9 cellular contexts compared by ENCODE assay signal in the genomic region with DNA sequence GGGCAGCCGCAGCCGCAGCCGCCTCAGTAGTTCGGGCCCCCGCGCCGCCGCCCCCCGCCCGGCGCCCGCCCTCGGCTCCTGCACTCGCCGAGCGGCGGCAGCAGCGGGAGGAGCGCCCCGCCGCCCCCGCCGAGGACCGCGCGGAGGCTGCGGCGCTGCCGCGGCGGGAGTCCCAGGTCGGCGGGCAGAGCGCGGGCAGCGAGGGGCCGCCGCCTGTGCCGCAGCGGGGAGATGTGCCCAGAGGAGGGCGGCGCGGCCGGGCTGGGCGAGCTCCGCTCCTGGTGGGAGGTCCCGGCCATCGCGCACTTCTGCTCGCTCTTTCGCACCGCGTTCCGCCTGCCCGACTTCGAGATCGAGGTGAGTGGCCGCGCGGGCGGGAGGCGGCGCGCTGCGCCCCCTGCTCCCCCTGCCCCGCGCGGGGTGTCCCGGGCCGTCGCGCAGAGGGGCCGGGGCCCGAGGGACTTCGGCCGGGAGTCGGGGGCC. TPM values are rescaled to one million over a fixed set of nuclear protein-coding genes. Genes with fewer than 3 reads are reported as not detected.
DNase-seq lines count a peak whose midpoint lies in the region; ATAC-seq, FAIRE-seq and TF ChIP-seq lines count a peak whose summit lies in the region.
"Had no signal": no experiment of that assay in that cellular context is flagged by ENCODE, and none has a peak within 500 bp of the region (broad histone marks: within the 10 kb centered on the region; RNA-seq: fewer than 3 reads in every experiment).

No MANE protein-coding gene starts in this region.

- no peaks in the 10 kb centered on the region for H3K79me2 ChIP-seq in PC-3 (ENCODE audit: low read length)

- no TSS peak for BruUV-seq in PC-3 (replicated peaks; lab: Mats Ljungman, UMichigan)

- DNase-seq in NOMO-1 (lab: John Stamatoyannopoulos, UW; ENCODE audit: unreplicated experiment in 2 of 2) (peak; percentile 12 to 22), NOMO-1 treated with DMSO at 0.1 percent for 48 hours (lab: John Stamatoyannopoulos, UW; ENCODE audit: unreplicated experiment) (no peak), frontal cortex (ENCODE audit: low spot score in 2 of 2) (peak; percentile 65 to 81), ovary (peak in 4 of 5 donors; percentile 11 to 48 (median 35)), PC-3 (no peak), NCI-H345 treated with DMSO at 0.1 percent for 48 hours (lab: John Stamatoyannopoulos, UW; ENCODE audit: unreplicated experiment) (no peak), GM19240 (ENCODE audit: insufficient read length, low spot score) (no peak)
- peak; percentile 17 for DNase-seq in T-helper 2 cell treated with Interferon-gamma antibody and Interleukin-4, amounts not matched to agents 5 μg/mL and 100 μg/mL, for 36 hours (ENCODE audit: low spot score)

- peak overlapping the region; percentile 44 for H3K4me3 ChIP-seq in ovary
- no peak overlapping the region for H3K4me3 ChIP-seq in PC-3 (ENCODE audit: low read length)

- H3F3A ChIP-seq in PC-3 (ENCODE audit: low read length, unreplicated experiment) = no peaks in the 10 kb centered on the region

- WGBS in ovary, 3 donors = 1 to 2% (median 1%) methylated on average over 17 to 77 of the region's 77 CpGs

- peak overlapping the region; percentile 52 to 89 for H3K27ac ChIP-seq in ovary
- no peak overlapping the region for H3K27ac ChIP-seq in PC-3 (ENCODE audit: low read length)

- H3K9ac ChIP-seq in PC-3 (ENCODE audit: low read length) = no peak overlapping the region

- H3K9me2 ChIP-seq in PC-3 (replicated peaks; ENCODE audit: low read length) = no peaks in the 10 kb centered on the region

- no peaks in the 10 kb centered on the region for H3K27me3 ChIP-seq in ovary
- H3K27me3 ChIP-seq in PC-3 (ENCODE audit: low read length) = peaks cover 71% of the 10 kb centered on the region

- no peak for ATAC-seq in PC-3

- peaks cover 3% of the 10 kb centered on the region for H3K4me1 ChIP-seq in ovary (ENCODE audit: insufficient read depth)
- H3K4me1 ChIP-seq in PC-3 (ENCODE audit: insufficient read depth, low read length) = no peaks in the 10 kb centered on the region

- peaks cover 14% of the 10 kb centered on the region for H3K4me1 Mint-ChIP-seq in T-helper 2 cell treated with Interferon-gamma antibody and Interleukin-4, amounts not matched to agents 5 μg/mL and 100 μg/mL, for 36 hours (ENCODE audit: low read depth)

- no peaks in the 10 kb centered on the region for H3K36me3 Mint-ChIP-seq in T-helper 2 cell treated with Interferon-gamma antibody and Interleukin-4, amounts not matched to agents 5 μg/mL and 100 μg/mL, for 36 hours (ENCODE audit: low read depth)

- H4K20me1 ChIP-seq in PC-3 (ENCODE audit: low read length) = no peaks in the 10 kb centered on the region

- H3K27ac Mint-ChIP-seq in T-helper 2 cell treated with Interferon-gamma antibody and Interleukin-4, amounts not matched to agents 5 μg/mL and 100 μg/mL, for 36 hours = no peak overlapping the region

- no peak for FAIRE-seq in frontal cortex (lab: Jason Lieb, UNC)
- FAIRE-seq: G401.6 had no signal

- intact Hi-C loops in ovary (cut with DNase I) (no loop called here), PC-3 (cut with micrococcal nuclease) (loop anchor here (10.0 kb wide), 1 partner anchor 155 kb away; a partner anchor contains a TSS)

- H2AFZ ChIP-seq in PC-3 (ENCODE audit: low read length) = no peak overlapping the region

- H3K9me3 Mint-ChIP-seq in T-helper 2 cell treated with Interferon-gamma antibody and Interleukin-4, amounts not matched to agents 5 μg/mL and 100 μg/mL, for 36 hours = no peaks in the 10 kb centered on the region

- no peak overlapping the region for H3K4me3 Mint-ChIP-seq in T-helper 2 cell treated with Interferon-gamma antibody and Interleukin-4, amounts not matched to agents 5 μg/mL and 100 μg/mL, for 36 hours

- TF ChIP-seq POLR2A in ovary (IDR thresholded peaks at IDR 0.05) = no peak

- H3K36me3 ChIP-seq in ovary (no peaks in the 10 kb centered on the region), PC-3 (ENCODE audit: low read depth, low read length) (no peaks in the 10 kb centered on the region)

- H3K9me3 ChIP-seq in ovary (peaks cover 0 to 3% of the 10 kb centered on the region in 2 donors), PC-3 (ENCODE audit: low read length) (no peaks in the 10 kb centered on the region)

- POLR2A ChIA-PET in PC-3 (lab: Charles Lee; ENCODE audit: unreplicated experiment) = no interaction called here

- no peak overlapping the region for H3K4me2 ChIP-seq in PC-3 (ENCODE audit: low read length)

- TF ChIP-seq EP300 in ovary (IDR thresholded peaks at IDR 0.05) = no peak

- TF ChIP-seq CTCF in ovary (IDR thresholded peaks at IDR 0.05) (no peak), PC-3 (conservative IDR thresholded peaks at IDR 0.05; ENCODE audit: low read depth, low read length) (no peak)

- H3K27me3 Mint-ChIP-seq in T-helper 2 cell treated with Interferon-gamma antibody and Interleukin-4, amounts not matched to agents 5 μg/mL and 100 μg/mL, for 36 hours (ENCODE audit: low read depth) = peaks cover 59% of the 10 kb centered on the region

- CTCF ChIA-PET in PC-3 (lab: Charles Lee) = no interaction called here

RNA-seq across cellular contexts. Expression of a gene that starts 0.3 kb away (rescaled TPM):
- 2.9 TPM for total RNA-seq in frontal cortex
- total RNA-seq in ovary = 1 to 10 TPM in 5 of 7 donors, under 1 TPM in 2; 0.87 to 6.7 (median 2.6) TPM
- 1 to 10 TPM in 1 of 2 donors, under 1 TPM in 1; 0.99 to 1.1 TPM for polyA plus RNA-seq in ovary
- total RNA-seq in PC-3 (2014; rRNA removed) = not detected in 2 replicates

Comparison
In these comparisons a context has a peak if more than half of its experiments do, and no peak if none do; other contexts are left out.
1. DNase-seq: peak in NOMO-1 (2 of 2), T-helper 2 cell treated with Interferon-gamma antibody and Interleukin-4, amounts not matched to agents 5 μg/mL and 100 μg/mL, for 36 hours (single experiment), frontal cortex (2 of 2) and ovary (4 of 5); none in NOMO-1 treated with DMSO at 0.1 percent for 48 hours (single experiment), PC-3 (single experiment), NCI-H345 treated with DMSO at 0.1 percent for 48 hours (single experiment) and GM19240 (single experiment).